ENCODE assay signal across 12 cellular contexts in genomic region chr3:129943020-129943419, GRCh38. TPM values are rescaled to one million over a fixed set of nuclear protein-coding genes. Genes with fewer than 3 reads are reported as not detected.
"Had no signal": no experiment of that assay in that cellular context is flagged by ENCODE, and none has a peak within 500 bp of the region (broad histone marks: within the 10 kb centered on the region; RNA-seq: fewer than 3 reads in every experiment).

No MANE protein-coding gene starts in this region.

- H3K4me3 ChIP-seq: MG63 had no signal

- H3K27ac ChIP-seq: HL-60, RWPE1 had no signal

- H3K9me2 ChIP-seq: SK-N-SH had no signal

- DNase-seq: IMR-90, Karpas-422, NCI-H1092 treated with DMSO at 0.1 percent for 48 hours, NCI-H2081 treated with DMSO at 0.1 percent for 48 hours, NCI-H2171, NCI-H524 treated with DMSO at 0.1 percent for 48 hours, T-helper 1 cell had no signal

- H3K9ac ChIP-seq: SK-N-SH had no signal

- H3K9me3 ChIP-seq: SK-N-SH had no signal

- H3K36me3 ChIP-seq: MG63 had no signal

- H3K27me3 ChIP-seq: MG63 had no signal

- H3K4me2 ChIP-seq: SK-N-SH had no signal

RNA-seq across cellular contexts. Expression of gene TRH, which starts 31.5 kb away (rescaled TPM):
- total RNA-seq: IMR-90, SK-MEL-5 had no signal
- polyA plus RNA-seq: IMR-90, SK-N-SH had no signal
